In genomic region chr4:94390804-94391410, GRCh38 we compare ENCODE assay signal across 8 cellular contexts. TPM values are rescaled to one million over a fixed set of nuclear protein-coding genes. Genes with fewer than 3 reads are reported as not detected.
DNase-seq lines count a peak whose midpoint lies in the region; ATAC-seq and TF ChIP-seq lines count a peak whose summit lies in the region.

No MANE protein-coding gene starts in this region.

- H3K27me3 ChIP-seq in Panc1 (ENCODE audit: control insufficient read depth, insufficient read depth, low read length) (0 out of 2 replicates have a peak, but pooled peaks cover 2% of the 10 kb centered on the region), stomach (no peaks in the 10 kb centered on the region)

- H3K27ac ChIP-seq in Panc1 (ENCODE audit: low read length) (no peak overlapping the region), stomach (no peak overlapping the region)

- TF ChIP-seq CTCF in AG10803 (conservative IDR thresholded peaks at IDR 0.05; ENCODE audit: low read length) (peak; percentile 49), GM12865 (IDR thresholded peaks at IDR 0.05; ENCODE audit: insufficient read depth, low read depth, low read length, missing control alignments) (peak; percentile 35), Panc1 (IDR thresholded peaks at IDR 0.05) (peak; percentile 45; the same call in 1 of the 2 replicates), fibroblast of the aortic adventitia (IDR thresholded peaks at IDR 0.05; ENCODE audit: insufficient read depth, low read length) (peak; percentile 63), stomach (IDR thresholded peaks at IDR 0.05) (peak in 3 of 7 experiments; percentile 9 to 33 (median 23))

- CTCF ChIA-PET in Panc1 (lab: Charles Lee), result no interaction called here

- DNase-seq in AG10803 (ENCODE audit: low read depth), result no peak
- DNase-seq in GM12865 (ENCODE audit: low read depth), result peak; percentile 29
- DNase-seq in Panc1 (ENCODE audit: low read depth, low spot score), result no peak
- peak; percentile 34 for DNase-seq in fibroblast of the aortic adventitia (ENCODE audit: low read depth)
- no peak for DNase-seq in stomach
- DNase-seq in NCI-H1694 treated with DMSO at 0.1 percent for 48 hours (lab: John Stamatoyannopoulos, UW), result no peak
- DNase-seq in COLO668 (lab: John Stamatoyannopoulos, UW; ENCODE audit: unreplicated experiment), result no peak

- BruUV-seq in Panc1 (replicated peaks; lab: Mats Ljungman, UMichigan), result no TSS peak

- H3K9me3 ChIP-seq in Panc1 (ENCODE audit: control insufficient read depth, insufficient read depth, low read depth, low read length) (no peaks in the 10 kb centered on the region), stomach (no peaks in the 10 kb centered on the region)

- H3K4me3 ChIP-seq in AG10803 (ENCODE audit: low read length), result no peak overlapping the region
- no peak overlapping the region for H3K4me3 ChIP-seq in GM12865 (ENCODE audit: low read depth, low read length)
- H3K4me3 ChIP-seq in Panc1 (ENCODE audit: low read depth in 2 of 2, low read length in 2 of 2), result no peak overlapping the region
- no peak overlapping the region for H3K4me3 ChIP-seq in fibroblast of the aortic adventitia (ENCODE audit: low read depth, low read length)
- H3K4me3 ChIP-seq in stomach, result no peak overlapping the region

- ATAC-seq in Panc1 (no peak), HG03378 (IDR thresholded peaks at IDR 0.05; ENCODE audit: unreplicated experiment) (no peak)

- WGBS in stomach, 5 donors, result 80 to 91% (median 85%) methylated on average over 2 of the region's 2 CpGs

- intact Hi-C loops in Panc1 (cut with micrococcal nuclease; ENCODE audit: unreplicated experiment) (loop anchor here (2.0 kb wide), 1 partner anchor 86 kb away; no protein-coding TSS in a partner anchor), stomach (cut with DNase I; ENCODE audit: low total_unique reads) (no loop called here)

- in situ Hi-C loops in Panc1 (cut with HindIII; ENCODE audit: low pct_unique_long_range_greater_than_20kb, low sequenced_read_pairs), result no loop called here

- TF ChIP-seq EP300 in stomach (IDR thresholded peaks at IDR 0.05), result no peak

- no peaks in the 10 kb centered on the region for H3K36me3 ChIP-seq in Panc1 (ENCODE audit: control insufficient read depth, insufficient read depth, low read length)
- no peaks in the 10 kb centered on the region for H3K36me3 ChIP-seq in stomach

- H3K4me1 ChIP-seq in Panc1 (ENCODE audit: control insufficient read depth, insufficient read depth, low read length), result no peaks in the 10 kb centered on the region
- H3K4me1 ChIP-seq in stomach, result no peaks in the 10 kb centered on the region

- no peak for TF ChIP-seq POLR2A in stomach (IDR thresholded peaks at IDR 0.05)

- POLR2A ChIA-PET in Panc1 (lab: Charles Lee), result no interaction called here

RNA-seq across cellular contexts. Expression of gene HPGDS, which starts 48.3 kb away (rescaled TPM):
- total RNA-seq in Panc1 (2021; ENCODE audit: unreplicated experiment) (not detected), fibroblast of the aortic adventitia (ENCODE audit: low replicate concordance) (not detected in 2 replicates), stomach (10 to 100 TPM in 1 of 5 donors, 1 to 10 TPM in 2, not detected in 2; 2.6 to 26.4 (median 2.8) TPM)
- polyA plus RNA-seq in Panc1 (2012; ENCODE audit: insufficient read length), result not detected
- polyA plus RNA-seq in stomach, result 1 to 10 TPM in 2 of 3 donors, under 1 TPM in 1; 0.30 to 8.6 (median 4.9) TPM

Comparison
In these comparisons a context has a peak if more than half of its experiments do, and no peak if none do; other contexts are left out.
1. DNase-seq: peak in GM12865 (single experiment) and fibroblast of the aortic adventitia (single experiment); none in AG10803 (single experiment), Panc1 (single experiment), stomach (single experiment), NCI-H1694 treated with DMSO at 0.1 percent for 48 hours (single experiment) and COLO668 (single experiment).